ENCODE assay signal across 8 cellular contexts in the genomic region with DNA sequence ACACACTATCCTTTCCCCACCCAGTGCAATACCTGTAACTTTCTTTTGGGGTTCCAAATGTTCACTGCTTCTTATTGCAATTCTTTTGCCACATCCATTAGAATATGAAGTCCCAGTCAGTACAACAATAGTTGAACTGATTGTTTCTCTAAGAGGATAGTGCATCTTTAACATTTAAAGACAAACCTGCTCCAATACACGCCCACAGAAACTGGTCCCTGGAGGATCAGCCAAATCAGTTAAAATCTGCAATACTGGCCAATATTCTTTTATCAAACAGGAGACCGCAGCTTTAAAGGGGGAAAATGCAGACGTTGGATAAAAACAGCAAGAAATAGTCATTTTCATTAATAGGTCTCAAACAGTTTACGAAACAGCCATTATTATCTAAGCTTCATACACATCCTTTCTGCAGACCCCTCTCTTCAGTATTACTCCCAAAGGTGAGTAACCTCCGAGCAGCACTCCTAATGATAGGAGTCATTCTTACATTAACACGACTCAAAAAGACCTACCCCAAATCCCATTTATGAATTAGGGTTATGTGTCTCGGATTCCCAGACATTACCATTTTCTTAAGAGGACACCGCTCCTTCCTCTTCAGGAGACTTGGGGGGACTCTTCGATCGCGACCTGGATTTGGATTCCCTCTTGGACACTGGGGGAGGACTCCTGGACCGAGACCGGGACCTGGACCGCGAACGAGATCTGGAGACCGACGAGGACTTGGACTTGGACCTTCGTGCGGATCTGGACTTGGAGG. TPM values are rescaled to one million over a fixed set of nuclear protein-coding genes. Genes with fewer than 3 reads are reported as not detected.
A peak's percentile ranks its signal among the peaks of the same experiment; 100 is the strongest.
DNase-seq lines count a peak whose midpoint lies in the region; ATAC-seq, FAIRE-seq and TF ChIP-seq lines count a peak whose summit lies in the region.

No MANE protein-coding gene starts in this region.

- H3K79me2 ChIP-seq in keratinocyte (ENCODE audit: control insufficient read depth, insufficient read depth, low read length) = peaks cover 61% of the 10 kb centered on the region

- POLR2A ChIA-PET in activated CD4-positive, alpha-beta T cell treated with anti-CD3 and anti-CD28 coated beads, Interleukin-2, amount 10 ng/mL, durations not matched to agents 7 days and 5 days (lab: Charles Lee) = no interaction called here

- CTCF ChIA-PET in activated CD4-positive, alpha-beta T cell treated with anti-CD3 and anti-CD28 coated beads, Interleukin-2, amount 10 ng/mL, durations not matched to agents 7 days and 5 days (lab: Charles Lee) = interaction anchor here (1.1 to 1.3 kb wide), 2 partner anchors 8 to 22 kb away, joined by 3 to 4 read pairs; no protein-coding TSS in a partner anchor

- intact Hi-C loops in activated T-helper 2 cell treated with anti-CD3 and anti-CD28 coated beads, Interferon-gamma antibody, Interleukin-2, Interleukin-4, amounts not matched to agents 10 μg/mL and 5 μg/mL and 100 μg/mL, durations not matched to agents 14 hours and 24 hours and 36 hours (cut with micrococcal nuclease) = loop anchor here (2.0 to 10.0 kb wide), 4 partner anchors 352 to 1389 kb away; partner anchors contain the start of genes SEC14L1 and TMC6
- intact Hi-C loops in testis (cut with DNase I; ENCODE audit: low total_unique reads) = no loop called here

- H3K27me3 Mint-ChIP-seq in activated CD4-positive, alpha-beta T cell treated with anti-CD3 and anti-CD28 coated beads, Interleukin-2, amount 10 ng/mL, durations not matched to agents 7 days and 5 days = no peaks in the 10 kb centered on the region
- H3K27me3 Mint-ChIP-seq in activated T-helper 2 cell treated with anti-CD3 and anti-CD28 coated beads, Interferon-gamma antibody, Interleukin-2, Interleukin-4, amounts not matched to agents 10 μg/mL and 5 μg/mL and 100 μg/mL, durations not matched to agents 14 hours and 24 hours and 36 hours (ENCODE audit: low read depth) = no peaks in the 10 kb centered on the region

- H3K27ac ChIP-seq in keratinocyte (ENCODE audit: control insufficient read depth, insufficient read depth, low read length) = peak overlapping the region; percentile 96
- peak overlapping the region; percentile 97 to 98 for H3K27ac ChIP-seq in testis

- peak overlapping the region; percentile 90 for H3K27ac Mint-ChIP-seq in activated CD4-positive, alpha-beta T cell treated with anti-CD3 and anti-CD28 coated beads, Interleukin-2, amount 10 ng/mL, durations not matched to agents 7 days and 5 days
- peak overlapping the region; percentile 90 for H3K27ac Mint-ChIP-seq in activated T-helper 2 cell treated with anti-CD3 and anti-CD28 coated beads, Interferon-gamma antibody, Interleukin-2, Interleukin-4, amounts not matched to agents 10 μg/mL and 5 μg/mL and 100 μg/mL, durations not matched to agents 14 hours and 24 hours and 36 hours

- no peak for ATAC-seq in GM21367 (IDR thresholded peaks at IDR 0.05; ENCODE audit: unreplicated experiment)

- H3K27me3 ChIP-seq in keratinocyte (ENCODE audit: control insufficient read depth, extremely low read depth, insufficient read depth, low read length) (no peaks in the 10 kb centered on the region), testis (no peaks in the 10 kb centered on the region)

- no peak for TF ChIP-seq POLR2A in testis (IDR thresholded peaks at IDR 0.05)

- WGBS in testis, 2 donors = 1% methylated on average over 20 of the region's 20 CpGs

- dilution Hi-C loops in keratinocyte (cut with MboI; ENCODE audit: extremely low pct_ligation_motif_present, low sequenced_read_pairs) = no loop called here

- H3K4me1 Mint-ChIP-seq in activated CD4-positive, alpha-beta T cell treated with anti-CD3 and anti-CD28 coated beads, Interleukin-2, amount 10 ng/mL, durations not matched to agents 7 days and 5 days = peaks cover 53% of the 10 kb centered on the region
- H3K4me1 Mint-ChIP-seq in activated T-helper 2 cell treated with anti-CD3 and anti-CD28 coated beads, Interferon-gamma antibody, Interleukin-2, Interleukin-4, amounts not matched to agents 10 μg/mL and 5 μg/mL and 100 μg/mL, durations not matched to agents 14 hours and 24 hours and 36 hours (ENCODE audit: low read depth) = peaks cover 37% of the 10 kb centered on the region

- DNase-seq in activated CD4-positive, alpha-beta T cell treated with anti-CD3 and anti-CD28 coated beads, Interleukin-2, amount 10 ng/mL, durations not matched to agents 7 days and 5 days = no peak
- DNase-seq in activated CD4-positive, alpha-beta T cell treated with anti-CD3 and anti-CD28 coated beads for 1 hour = no peak
- DNase-seq in activated T-helper 2 cell treated with anti-CD3 and anti-CD28 coated beads, Interferon-gamma antibody, Interleukin-2, Interleukin-4, amounts not matched to agents 10 μg/mL and 5 μg/mL and 100 μg/mL, durations not matched to agents 14 hours and 24 hours and 36 hours (ENCODE audit: low spot score) = no peak
- DNase-seq in keratinocyte (ENCODE audit: low read depth, low spot score) (no peak), testis (no peak), NCI-H1694 (lab: John Stamatoyannopoulos, UW) (no peak)
- DNase-seq in stimulated activated CD8-positive, alpha-beta memory T cell treated with anti-CD3 and anti-CD28 coated beads, Interleukin-4, amount 100 ng/mL, for 48 hours = no peak

- H3K4me3 ChIP-seq in keratinocyte (ENCODE audit: control insufficient read depth in 2 of 3, extremely low read depth in 1 of 3, insufficient read depth in 2 of 3, low read depth in 1 of 3, low read length in 3 of 3) (peak overlapping the region; percentile 98 to 100 (median 100)), testis (peak overlapping the region; percentile 99)

- TF ChIP-seq CTCF in keratinocyte (optimal IDR thresholded peaks at IDR 0.05 in 1 of 3, IDR thresholded peaks at IDR 0.05 in 1 of 3, conservative IDR thresholded peaks at IDR 0.05 in 1 of 3; ENCODE audit: extremely low read depth in 1 of 3, insufficient read depth in 2 of 3, low read length in 3 of 3) (no peak), testis (IDR thresholded peaks at IDR 0.05) (no peak)

- H3K9me3 ChIP-seq in keratinocyte (ENCODE audit: control insufficient read depth, low read depth, low read length) = no peaks in the 10 kb centered on the region
- H3K9me3 ChIP-seq in testis = no peaks in the 10 kb centered on the region

- no peaks in the 10 kb centered on the region for H3K9me1 ChIP-seq in keratinocyte (ENCODE audit: control insufficient read depth, extremely low read depth, insufficient read depth, low read length)

- H3K9me3 Mint-ChIP-seq in activated CD4-positive, alpha-beta T cell treated with anti-CD3 and anti-CD28 coated beads, Interleukin-2, amount 10 ng/mL, durations not matched to agents 7 days and 5 days = no peaks in the 10 kb centered on the region
- no peaks in the 10 kb centered on the region for H3K9me3 Mint-ChIP-seq in activated T-helper 2 cell treated with anti-CD3 and anti-CD28 coated beads, Interferon-gamma antibody, Interleukin-2, Interleukin-4, amounts not matched to agents 10 μg/mL and 5 μg/mL and 100 μg/mL, durations not matched to agents 14 hours and 24 hours and 36 hours

- peaks cover 47% of the 10 kb centered on the region for H3K36me3 Mint-ChIP-seq in activated CD4-positive, alpha-beta T cell treated with anti-CD3 and anti-CD28 coated beads, Interleukin-2, amount 10 ng/mL, durations not matched to agents 7 days and 5 days (ENCODE audit: low read depth)
- H3K36me3 Mint-ChIP-seq in activated T-helper 2 cell treated with anti-CD3 and anti-CD28 coated beads, Interferon-gamma antibody, Interleukin-2, Interleukin-4, amounts not matched to agents 10 μg/mL and 5 μg/mL and 100 μg/mL, durations not matched to agents 14 hours and 24 hours and 36 hours (ENCODE audit: low read depth) = peaks cover 56% of the 10 kb centered on the region

- peaks cover 33% of the 10 kb centered on the region for H3K4me1 ChIP-seq in keratinocyte (ENCODE audit: control insufficient read depth, extremely low read depth, insufficient read depth, low read length)
- H3K4me1 ChIP-seq in testis = peaks cover 32% of the 10 kb centered on the region

- H3K36me3 ChIP-seq in keratinocyte (ENCODE audit: control insufficient read depth in 2 of 2, extremely low read depth in 1 of 2, insufficient read depth in 2 of 2, low read length in 2 of 2) (peaks cover 14 to 36% of the 10 kb centered on the region in 2 experiments), testis (ENCODE audit: low read depth, missing control alignments) (no peaks in the 10 kb centered on the region)

- FAIRE-seq in keratinocyte (lab: Jason Lieb, UNC) = no peak

- H2AFZ ChIP-seq in keratinocyte (ENCODE audit: control insufficient read depth, low read length) = no peak overlapping the region

- H3K4me2 ChIP-seq in keratinocyte (ENCODE audit: control insufficient read depth, extremely low read depth, insufficient read depth, low read depth, low read length) = peak overlapping the region; percentile 96

- H4K20me1 ChIP-seq in keratinocyte (ENCODE audit: control insufficient read depth, extremely low read depth, insufficient read depth, low read length) = peaks cover 24% of the 10 kb centered on the region

- peak overlapping the region; percentile 99 for H3K9ac ChIP-seq in keratinocyte (ENCODE audit: control insufficient read depth, extremely low read depth, insufficient read depth, low read length)

- peak overlapping the region; percentile 88 for H3K4me3 Mint-ChIP-seq in activated CD4-positive, alpha-beta T cell treated with anti-CD3 and anti-CD28 coated beads, Interleukin-2, amount 10 ng/mL, durations not matched to agents 7 days and 5 days
- H3K4me3 Mint-ChIP-seq in activated T-helper 2 cell treated with anti-CD3 and anti-CD28 coated beads, Interferon-gamma antibody, Interleukin-2, Interleukin-4, amounts not matched to agents 10 μg/mL and 5 μg/mL and 100 μg/mL, durations not matched to agents 14 hours and 24 hours and 36 hours (ENCODE audit: low read depth) = peak overlapping the region; percentile 97

RNA-seq across cellular contexts. Expression of gene SRSF2, which starts 1.4 kb away (rescaled TPM):
- 100 to 1,000 TPM; 398 to 443 TPM for total RNA-seq in activated CD4-positive, alpha-beta T cell treated with anti-CD3 and anti-CD28 coated beads, Interleukin-2, amount 10 ng/mL, durations not matched to agents 7 days and 5 days
- total RNA-seq in activated T-helper 2 cell treated with anti-CD3 and anti-CD28 coated beads, Interferon-gamma antibody, Interleukin-2, Interleukin-4, amounts not matched to agents 10 μg/mL and 5 μg/mL and 100 μg/mL, durations not matched to agents 14 hours and 24 hours and 36 hours = 456 and 478 TPM in 2 replicates
- polyA plus RNA-seq in keratinocyte (161 to 249 TPM (median 197 TPM) in 3 replicates), testis (ENCODE audit: insufficient read depth, low read depth, low replicate concordance) (196 TPM)
- polyA plus RNA-seq in keratinocyte (2011; ENCODE audit: low read depth) = 84.2 TPM
- 112 and 144 TPM in 2 replicates for polyA plus RNA-seq in keratinocyte (2011; cell fraction: cytosol; rRNA removed)
- 291 and 392 TPM in 2 replicates for polyA plus RNA-seq in keratinocyte (2011; cell fraction: nucleus; rRNA removed)
- 141 and 174 TPM in 2 replicates for polyA plus RNA-seq in keratinocyte (2012; ENCODE audit: low replicate concordance)
- 54.3 to 75.8 TPM (median 70.4 TPM) in 3 replicates for polyA minus RNA-seq in keratinocyte
- 215 TPM for polyA minus RNA-seq in keratinocyte (2011; cell fraction: cytosol; rRNA and poly(A)+ RNA removed)
- 166 and 224 TPM in 2 replicates for polyA minus RNA-seq in keratinocyte (2011; cell fraction: nucleus; rRNA and poly(A)+ RNA removed)
- 100 to 1,000 TPM; 365 to 461 TPM for total RNA-seq in testis

RNA-seq across cellular contexts. Expression of gene MFSD11, which starts 2.2 kb away (rescaled TPM):
- 10 to 100 TPM; 21.8 to 27.7 TPM for total RNA-seq in activated CD4-positive, alpha-beta T cell treated with anti-CD3 and anti-CD28 coated beads, Interleukin-2, amount 10 ng/mL, durations not matched to agents 7 days and 5 days
- 16.9 and 18.6 TPM in 2 replicates for total RNA-seq in activated T-helper 2 cell treated with anti-CD3 and anti-CD28 coated beads, Interferon-gamma antibody, Interleukin-2, Interleukin-4, amounts not matched to agents 10 μg/mL and 5 μg/mL and 100 μg/mL, durations not matched to agents 14 hours and 24 hours and 36 hours
- polyA plus RNA-seq in keratinocyte (14.6 to 17.6 TPM (median 15.2 TPM) in 3 replicates), testis (ENCODE audit: insufficient read depth, low read depth, low replicate concordance) (38.5 TPM)
- 11.9 TPM for polyA plus RNA-seq in keratinocyte (2011; ENCODE audit: low read depth)
- 7.7 and 12.8 TPM in 2 replicates for polyA plus RNA-seq in keratinocyte (2011; cell fraction: cytosol; rRNA removed)
- polyA plus RNA-seq in keratinocyte (2011; cell fraction: nucleus; rRNA removed) = 24.4 and 27.0 TPM in 2 replicates
- 10.3 and 16.5 TPM in 2 replicates for polyA plus RNA-seq in keratinocyte (2012; ENCODE audit: low replicate concordance)
- 14.2 to 26.0 TPM (median 14.8 TPM) in 3 replicates for polyA minus RNA-seq in keratinocyte
- polyA minus RNA-seq in keratinocyte (2011; cell fraction: cytosol; rRNA and poly(A)+ RNA removed) = 4.8 TPM
- polyA minus RNA-seq in keratinocyte (2011; cell fraction: nucleus; rRNA and poly(A)+ RNA removed) = 27.2 and 29.7 TPM in 2 replicates
- 100 to 1,000 TPM in 1 of 2 donors, 10 to 100 TPM in 1; 51.7 to 102 TPM for total RNA-seq in testis

RNA-seq across cellular contexts. Expression of gene METTL23, which starts 9.1 kb away (rescaled TPM):
- 10 to 100 TPM; 33.0 to 35.7 TPM for total RNA-seq in activated CD4-positive, alpha-beta T cell treated with anti-CD3 and anti-CD28 coated beads, Interleukin-2, amount 10 ng/mL, durations not matched to agents 7 days and 5 days
- 32.1 and 33.2 TPM in 2 replicates for total RNA-seq in activated T-helper 2 cell treated with anti-CD3 and anti-CD28 coated beads, Interferon-gamma antibody, Interleukin-2, Interleukin-4, amounts not matched to agents 10 μg/mL and 5 μg/mL and 100 μg/mL, durations not matched to agents 14 hours and 24 hours and 36 hours
- polyA plus RNA-seq in keratinocyte (32.3 to 48.3 TPM (median 37.6 TPM) in 3 replicates), testis (ENCODE audit: insufficient read depth, low read depth, low replicate concordance) (122 TPM)
- 25.5 TPM for polyA plus RNA-seq in keratinocyte (2011; ENCODE audit: low read depth)
- 29.6 and 46.7 TPM in 2 replicates for polyA plus RNA-seq in keratinocyte (2011; cell fraction: cytosol; rRNA removed)
- polyA plus RNA-seq in keratinocyte (2011; cell fraction: nucleus; rRNA removed) = 33.2 and 35.7 TPM in 2 replicates
- 26.7 and 26.9 TPM in 2 replicates for polyA plus RNA-seq in keratinocyte (2012; ENCODE audit: low replicate concordance)
- polyA minus RNA-seq in keratinocyte = 5.5 to 22.8 TPM (median 12.5 TPM) in 3 replicates
- polyA minus RNA-seq in keratinocyte (2011; cell fraction: cytosol; rRNA and poly(A)+ RNA removed) = 13.2 TPM
- polyA minus RNA-seq in keratinocyte (2011; cell fraction: nucleus; rRNA and poly(A)+ RNA removed) = 7.7 and 11.8 TPM in 2 replicates
- 10 to 100 TPM; 37.5 to 45.3 TPM for total RNA-seq in testis

RNA-seq across cellular contexts. Expression of gene JMJD6, which starts 9.4 kb away (rescaled TPM):
- 10 to 100 TPM; 42.9 to 51.3 TPM for total RNA-seq in activated CD4-positive, alpha-beta T cell treated with anti-CD3 and anti-CD28 coated beads, Interleukin-2, amount 10 ng/mL, durations not matched to agents 7 days and 5 days
- total RNA-seq in activated T-helper 2 cell treated with anti-CD3 and anti-CD28 coated beads, Interferon-gamma antibody, Interleukin-2, Interleukin-4, amounts not matched to agents 10 μg/mL and 5 μg/mL and 100 μg/mL, durations not matched to agents 14 hours and 24 hours and 36 hours = 83.5 and 84.9 TPM in 2 replicates
- 11.0 to 14.6 TPM (median 12.0 TPM) in 3 replicates for polyA plus RNA-seq in keratinocyte
- polyA plus RNA-seq in keratinocyte (2011; ENCODE audit: low read depth) = 27.7 TPM
- 8.1 and 10.9 TPM in 2 replicates for polyA plus RNA-seq in keratinocyte (2011; cell fraction: cytosol; rRNA removed)
- polyA plus RNA-seq in keratinocyte (2011; cell fraction: nucleus; rRNA removed) = 19.0 and 23.1 TPM in 2 replicates
- polyA plus RNA-seq in keratinocyte (2012; ENCODE audit: low replicate concordance) = 28.4 and 34.2 TPM in 2 replicates
- polyA minus RNA-seq in keratinocyte = 4.6 to 20.5 TPM (median 6.6 TPM) in 3 replicates
- polyA minus RNA-seq in keratinocyte (2011; cell fraction: cytosol; rRNA and poly(A)+ RNA removed) = 10.4 TPM
- 4.7 and 8.1 TPM in 2 replicates for polyA minus RNA-seq in keratinocyte (2011; cell fraction: nucleus; rRNA and poly(A)+ RNA removed)
- total RNA-seq in testis = 10 to 100 TPM; 31.7 to 40.5 TPM
- 44.6 TPM for polyA plus RNA-seq in testis (ENCODE audit: insufficient read depth, low read depth, low replicate concordance)

RNA-seq across cellular contexts. Expression of gene MXRA7, which starts 25.0 kb away (rescaled TPM):
- 10 to 100 TPM; 25.7 to 27.3 TPM for total RNA-seq in activated CD4-positive, alpha-beta T cell treated with anti-CD3 and anti-CD28 coated beads, Interleukin-2, amount 10 ng/mL, durations not matched to agents 7 days and 5 days
- total RNA-seq in activated T-helper 2 cell treated with anti-CD3 and anti-CD28 coated beads, Interferon-gamma antibody, Interleukin-2, Interleukin-4, amounts not matched to agents 10 μg/mL and 5 μg/mL and 100 μg/mL, durations not matched to agents 14 hours and 24 hours and 36 hours = 6.6 and 8.5 TPM in 2 replicates
- polyA plus RNA-seq in keratinocyte (113 to 118 TPM (median 114 TPM) in 3 replicates), testis (ENCODE audit: insufficient read depth, low read depth, low replicate concordance) (253 TPM)
- polyA plus RNA-seq in keratinocyte (2011; ENCODE audit: low read depth) = 33.4 TPM
- 123 and 172 TPM in 2 replicates for polyA plus RNA-seq in keratinocyte (2011; cell fraction: cytosol; rRNA removed)
- 70.8 and 71.4 TPM in 2 replicates for polyA plus RNA-seq in keratinocyte (2011; cell fraction: nucleus; rRNA removed)
- polyA plus RNA-seq in keratinocyte (2012; ENCODE audit: low replicate concordance) = 85.9 and 96.7 TPM in 2 replicates
- 64.9 to 161 TPM (median 87.3 TPM) in 3 replicates for polyA minus RNA-seq in keratinocyte
- polyA minus RNA-seq in keratinocyte (2011; cell fraction: cytosol; rRNA and poly(A)+ RNA removed) = 82.7 TPM
- 21.7 and 52.1 TPM in 2 replicates for polyA minus RNA-seq in keratinocyte (2011; cell fraction: nucleus; rRNA and poly(A)+ RNA removed)
- total RNA-seq in testis = 100 to 1,000 TPM; 217 to 272 TPM
